Comparison of ENCODE assay signal across 14 cellular contexts in the genomic region with DNA sequence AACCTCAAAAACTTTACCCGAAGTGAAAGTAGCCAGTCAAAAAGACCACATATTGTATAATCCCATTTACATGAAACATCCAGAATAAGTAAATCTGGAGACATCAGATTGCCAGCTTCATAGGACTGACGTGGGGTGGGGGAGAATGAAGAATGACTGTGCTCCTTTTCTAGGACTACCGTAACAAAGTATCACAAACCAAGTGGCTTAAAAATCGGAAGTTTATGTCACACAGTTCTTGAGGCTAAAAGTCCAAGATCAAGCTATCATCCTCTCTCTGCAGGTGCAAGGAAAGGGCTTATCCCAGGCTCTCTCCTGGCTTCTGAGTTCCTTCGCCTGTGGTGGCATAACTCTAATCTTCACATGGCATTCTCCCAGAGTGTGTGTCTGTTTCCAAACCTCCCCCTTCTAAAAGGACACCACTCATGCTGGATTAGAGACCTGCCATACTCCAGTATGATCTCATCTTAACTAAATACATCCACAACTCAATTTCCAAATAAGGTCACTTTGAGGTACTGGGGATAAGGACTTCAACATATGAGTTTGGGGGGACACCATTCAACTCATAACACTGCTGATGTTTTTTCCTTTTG.
DNase-seq lines count a peak whose midpoint lies in the region.
"Had no signal": no experiment of that assay in that cellular context is flagged by ENCODE, and none has a peak within 500 bp of the region (broad histone marks: within the 10 kb centered on the region; RNA-seq: fewer than 3 reads in every experiment).

No MANE protein-coding gene starts in this region.

- peaks cover 82% of the 10 kb centered on the region for H3K4me1 Mint-ChIP-seq in T-helper 1 cell treated with Interleukin-12 subunit alpha and Interleukin-12 subunit beta and Interleukin-4 antibody, amounts not matched to agents 30 μg/mL and 1 μg/mL, for 36 hours (ENCODE audit: low read depth)

- H3K4me3 Mint-ChIP-seq in T-helper 1 cell treated with Interleukin-12 subunit alpha and Interleukin-12 subunit beta and Interleukin-4 antibody, amounts not matched to agents 30 μg/mL and 1 μg/mL, for 36 hours: peak overlapping the region; percentile 66

- H3K4me1 ChIP-seq in effector memory CD4-positive, alpha-beta T cell (ENCODE audit: control insufficient read depth, insufficient read depth, low read length, poor library complexity, severe bottlenecking): peaks cover 57% of the 10 kb centered on the region
- H3K4me1 ChIP-seq in rectal smooth muscle tissue (ENCODE audit: control insufficient read depth, insufficient read depth, low read length): peaks cover 47% of the 10 kb centered on the region

- peak overlapping the region; percentile 60 for H3K27ac ChIP-seq in effector memory CD4-positive, alpha-beta T cell (ENCODE audit: insufficient read depth, low read length, poor library complexity, severe bottlenecking)
- peak overlapping the region; percentile 51 for H3K27ac ChIP-seq in rectal smooth muscle tissue (ENCODE audit: low read depth, low read length)
- H3K27ac ChIP-seq in caudate nucleus (ENCODE audit: low read depth, low read length): no peak overlapping the region

- peaks cover 78% of the 10 kb centered on the region for H3K36me3 Mint-ChIP-seq in T-helper 1 cell treated with Interleukin-12 subunit alpha and Interleukin-12 subunit beta and Interleukin-4 antibody, amounts not matched to agents 30 μg/mL and 1 μg/mL, for 36 hours (ENCODE audit: low read depth)

- H3K9me3 Mint-ChIP-seq in T-helper 1 cell treated with Interleukin-12 subunit alpha and Interleukin-12 subunit beta and Interleukin-4 antibody, amounts not matched to agents 30 μg/mL and 1 μg/mL, for 36 hours: no peaks in the 10 kb centered on the region

- peak overlapping the region; percentile 75 for H3K27ac Mint-ChIP-seq in T-helper 1 cell treated with Interleukin-12 subunit alpha and Interleukin-12 subunit beta and Interleukin-4 antibody, amounts not matched to agents 30 μg/mL and 1 μg/mL, for 36 hours

- intact Hi-C loops in posterior cingulate gyrus (cut with DNase I): no loop called here

- DNase-seq in T-helper 1 cell (no peak), OCI-M1 (lab: John Stamatoyannopoulos, UW) (peak; percentile 24), posterior cingulate gyrus (no peak), GM19238 (ENCODE audit: insufficient read length, low spot score) (no peak), caudate nucleus (lab: John Stamatoyannopoulos, UW) (no peak)
- no peak for DNase-seq in effector memory CD4-positive, alpha-beta T cell
- DNase-seq: activated CD8-positive, alpha-beta memory T cell treated with anti-CD3 and anti-CD28 coated beads, Interleukin-2, amount 50 U/mL, for 48 hours; DMS153; KBM-7; mucosa of descending colon; NCI-H2081; T-helper 9 cell had no signal

- no peaks in the 10 kb centered on the region for H3K27me3 ChIP-seq in effector memory CD4-positive, alpha-beta T cell (replicated peaks; ENCODE audit: control insufficient read depth, insufficient read depth, low read length, poor library complexity, severe bottlenecking)
- H3K27me3 ChIP-seq in rectal smooth muscle tissue (ENCODE audit: control insufficient read depth, insufficient read depth, low read length): no peaks in the 10 kb centered on the region

- H3K36me3 ChIP-seq in effector memory CD4-positive, alpha-beta T cell (ENCODE audit: control insufficient read depth, insufficient read depth, low read length): no peaks in the 10 kb centered on the region
- H3K36me3 ChIP-seq in rectal smooth muscle tissue (ENCODE audit: control insufficient read depth, insufficient read depth, low read length): no peaks in the 10 kb centered on the region

- H3K4me3 ChIP-seq in effector memory CD4-positive, alpha-beta T cell (ENCODE audit: insufficient read depth, low read depth, low read length, poor library complexity, severe bottlenecking): peak overlapping the region; percentile 17
- H3K4me3 ChIP-seq in rectal smooth muscle tissue (ENCODE audit: low read length): no peak overlapping the region
- H3K4me3 ChIP-seq: mucosa of descending colon had no signal

- no peaks in the 10 kb centered on the region for H3K27me3 Mint-ChIP-seq in T-helper 1 cell treated with Interleukin-12 subunit alpha and Interleukin-12 subunit beta and Interleukin-4 antibody, amounts not matched to agents 30 μg/mL and 1 μg/mL, for 36 hours (ENCODE audit: low read depth)

- no peak overlapping the region for H3K9ac ChIP-seq in rectal smooth muscle tissue (ENCODE audit: low read length)

- H3K9me3 ChIP-seq in effector memory CD4-positive, alpha-beta T cell (ENCODE audit: control insufficient read depth, low read length): no peaks in the 10 kb centered on the region
- H3K9me3 ChIP-seq: mucosa of descending colon had no signal
